Comparison of ENCODE assay signal across 31 cellular contexts in the genomic region with DNA sequence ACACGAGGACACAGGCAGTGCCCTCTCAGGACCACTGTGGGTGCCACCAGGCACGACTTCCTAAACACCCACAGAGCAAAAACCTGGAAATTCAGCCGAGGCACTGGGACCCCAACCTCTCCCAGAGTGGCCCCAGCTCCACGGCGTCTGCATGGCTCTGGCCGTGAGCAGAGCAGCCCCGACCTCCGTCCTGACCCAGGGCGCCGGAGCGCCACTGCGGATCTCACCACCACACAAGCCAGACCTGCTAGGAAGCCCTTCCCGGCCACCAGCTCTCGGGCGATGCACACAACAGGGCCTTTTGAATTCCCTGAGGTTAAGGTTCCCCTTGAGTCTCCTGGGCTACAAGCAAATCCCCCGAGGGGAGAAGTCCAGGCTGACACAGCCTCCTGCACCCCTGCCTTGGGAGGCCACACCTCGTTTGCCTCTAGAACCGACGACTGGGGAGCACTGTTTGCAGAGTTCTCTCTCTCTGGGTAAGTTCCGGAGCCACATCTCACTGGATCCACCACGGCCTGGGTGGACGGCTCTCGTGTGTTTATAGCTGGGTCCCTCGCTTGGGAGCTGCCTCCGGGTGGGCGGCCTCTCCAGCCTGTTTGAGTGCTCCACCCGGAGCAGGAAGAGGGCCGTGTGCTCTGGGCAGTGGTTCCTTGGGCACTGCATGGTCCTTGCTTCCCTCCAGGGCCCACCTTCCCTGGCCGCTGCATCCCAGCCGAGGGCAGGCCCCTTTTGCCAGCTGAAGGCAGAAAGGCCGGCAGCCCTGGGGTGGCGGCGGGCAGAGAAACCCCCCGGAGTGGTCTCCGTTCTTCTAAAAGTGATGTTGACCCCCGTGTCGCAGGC. TPM values are rescaled to one million over a fixed set of nuclear protein-coding genes. Genes with fewer than 3 reads are reported as not detected.
"Had no signal": no experiment of that assay in that cellular context is flagged by ENCODE, and none has a peak within 500 bp of the region (broad histone marks: within the 10 kb centered on the region; RNA-seq: fewer than 3 reads in every experiment).

No MANE protein-coding gene starts in this region.

- H3K4me1 ChIP-seq: uterus had no signal

- H3K27me3 Mint-ChIP-seq: activated naive CD8-positive, alpha-beta T cell had no signal

- H3K27ac Mint-ChIP-seq: activated B cell treated with CpG ODN at 0.5 μM for 24 hours; activated CD8-positive, alpha-beta memory T cell treated with anti-CD3 and anti-CD28 coated beads, Interleukin-2, amount 10 ng/mL, durations not matched to agents 7 days and 5 days; activated CD8-positive, alpha-beta T cell treated with anti-CD3 and anti-CD28 coated beads, Interleukin-2, amount 10 ng/mL, durations not matched to agents 7 days and 5 days; activated naive CD8-positive, alpha-beta T cell; activated T-helper 2 cell treated with anti-CD3 and anti-CD28 coated beads, Interferon-gamma antibody, Interleukin-2, Interleukin-4, amounts not matched to agents 10 μg/mL and 5 μg/mL and 100 μg/mL, durations not matched to agents 14 hours and 24 hours and 36 hours; immature natural killer cell; type B pancreatic cell had no signal

- H3K36me3 Mint-ChIP-seq: activated CD8-positive, alpha-beta memory T cell treated with anti-CD3 and anti-CD28 coated beads, Interleukin-2, amount 10 ng/mL, durations not matched to agents 7 days and 5 days; naive thymus-derived CD8-positive, alpha-beta T cell; type B pancreatic cell had no signal

- H3K4me3 ChIP-seq: gastroesophageal sphincter, heart left ventricle, skin epidermis, uterus had no signal

- H3K27me3 ChIP-seq: uterus had no signal

- H3K9me3 Mint-ChIP-seq: activated B cell treated with CpG ODN at 0.5 μM for 24 hours; central memory CD8-positive, alpha-beta T cell; immature natural killer cell; naive thymus-derived CD8-positive, alpha-beta T cell; type B pancreatic cell had no signal

- H3K36me3 ChIP-seq: gastroesophageal sphincter, heart left ventricle, uterus had no signal

- H3K27ac ChIP-seq: epithelial cell of prostate, gastroesophageal sphincter, heart left ventricle, skin epidermis, uterus had no signal

- DNase-seq: activated B cell treated with CpG ODN at 0.5 μM for 24 hours; activated CD4-positive, alpha-beta T cell treated with anti-CD3 and anti-CD28 coated beads, Interleukin-2, amount 50 U/mL, for 1 hour; activated CD8-positive, alpha-beta memory T cell treated with anti-CD3 and anti-CD28 coated beads, Interleukin-2, amount 10 ng/mL, durations not matched to agents 7 days and 5 days; activated CD8-positive, alpha-beta T cell treated with anti-CD3 and anti-CD28 coated beads, Interleukin-2, amount 10 ng/mL, durations not matched to agents 7 days and 5 days; activated T-cell treated with anti-CD3 and anti-CD28 coated beads, Interleukin-2, amount 50 U/mL, for 48 hours; anterior cingulate cortex; dermis blood vessel endothelial cell; effector CD8-positive, alpha-beta T cell; heart left ventricle; hypothalamus; immature natural killer cell; kidney; midbrain; naive thymus-derived CD8-positive, alpha-beta T cell; stimulated activated CD4-positive, alpha-beta T cell treated with anti-CD3 and anti-CD28 coated beads, Interleukin-12 subunit alpha, Interleukin-12 subunit beta, amount 100 ng/mL, for 4 hours; stimulated activated CD4-positive, alpha-beta T cell treated with anti-CD3 and anti-CD28 coated beads, Interleukin-4, amount 100 ng/mL, for 1 hour; stimulated activated naive CD8-positive, alpha-beta T cell treated with anti-CD3 and anti-CD28 coated beads, Interleukin-15, amount 100 ng/mL, for 72 hours; substantia nigra; T-helper 2 cell; uterus had no signal

- H3K4me3 Mint-ChIP-seq: activated B cell treated with CpG ODN at 0.5 μM for 24 hours; activated CD8-positive, alpha-beta memory T cell treated with anti-CD3 and anti-CD28 coated beads, Interleukin-2, amount 10 ng/mL, durations not matched to agents 7 days and 5 days; activated CD8-positive, alpha-beta T cell treated with anti-CD3 and anti-CD28 coated beads, Interleukin-2, amount 10 ng/mL, durations not matched to agents 7 days and 5 days; activated naive CD8-positive, alpha-beta T cell; central memory CD8-positive, alpha-beta T cell; immature natural killer cell; naive thymus-derived CD8-positive, alpha-beta T cell; stimulated activated naive CD8-positive, alpha-beta T cell treated with anti-CD3 and anti-CD28 coated beads, Interleukin-15, amount 100 ng/mL, for 72 hours; type B pancreatic cell had no signal

- H3K4me1 Mint-ChIP-seq: activated CD8-positive, alpha-beta memory T cell treated with anti-CD3 and anti-CD28 coated beads, Interleukin-2, amount 10 ng/mL, durations not matched to agents 7 days and 5 days; immature natural killer cell had no signal

- ATAC-seq: activated CD8-positive, alpha-beta memory T cell treated with anti-CD3 and anti-CD28 coated beads, Interleukin-2, amount 10 ng/mL, durations not matched to agents 7 days and 5 days; activated CD8-positive, alpha-beta T cell treated with anti-CD3 and anti-CD28 coated beads, Interleukin-2, amount 10 ng/mL, durations not matched to agents 7 days and 5 days; gastroesophageal sphincter; heart left ventricle; naive thymus-derived CD8-positive, alpha-beta T cell; sciatic nerve; stimulated activated naive CD8-positive, alpha-beta T cell treated with anti-CD3 and anti-CD28 coated beads, Interleukin-15, amount 100 ng/mL, for 72 hours had no signal

- FAIRE-seq: bronchial epithelial cell, endometrium, kidney had no signal

RNA-seq across cellular contexts. Expression of gene TMEM184A, which starts 29.4 kb away (rescaled TPM):
- total RNA-seq: activated B cell treated with CpG ODN at 0.5 μM for 24 hours; activated CD8-positive, alpha-beta memory T cell treated with anti-CD3 and anti-CD28 coated beads, Interleukin-2, amount 10 ng/mL, durations not matched to agents 7 days and 5 days; activated CD8-positive, alpha-beta T cell treated with anti-CD3 and anti-CD28 coated beads, Interleukin-2, amount 10 ng/mL, durations not matched to agents 7 days and 5 days; naive thymus-derived CD8-positive, alpha-beta T cell; posterior vena cava had no signal
- polyA plus RNA-seq: immature natural killer cell had no signal
